Comparison of ENCODE assay signal across 11 cellular contexts in the genomic region with DNA sequence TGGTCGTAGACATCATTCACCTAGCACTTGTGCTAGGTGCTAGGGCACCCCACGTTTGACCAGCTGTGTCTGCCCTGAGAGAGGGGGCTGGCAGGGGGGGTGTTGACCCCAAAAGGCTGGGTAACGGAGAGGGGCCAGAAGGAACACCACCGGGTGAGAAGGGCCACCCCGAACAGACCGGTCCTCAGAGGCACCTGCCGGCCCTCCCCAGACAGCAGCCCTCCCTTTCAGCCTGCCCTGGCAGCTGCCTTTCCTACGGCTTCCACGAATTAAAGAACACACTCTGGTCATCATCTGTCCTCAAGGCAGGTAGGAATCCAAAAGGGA. TPM values are rescaled to one million over a fixed set of nuclear protein-coding genes. Genes with fewer than 3 reads are reported as not detected.
DNase-seq lines count a peak whose midpoint lies in the region; ATAC-seq and TF ChIP-seq lines count a peak whose summit lies in the region.
"Had no signal": no experiment of that assay in that cellular context is flagged by ENCODE, and none has a peak within 500 bp of the region (broad histone marks: within the 10 kb centered on the region; RNA-seq: fewer than 3 reads in every experiment).

No MANE protein-coding gene starts in this region.

- H3K36me3 ChIP-seq in HCT116 (ENCODE audit: control insufficient read depth in 1 of 2, insufficient read depth in 2 of 2, low read length in 2 of 2), result no peaks in the 10 kb centered on the region
- no peaks in the 10 kb centered on the region for H3K36me3 ChIP-seq in iPS-20b (ENCODE audit: insufficient read depth, low read depth, low read length)
- H3K36me3 ChIP-seq in smooth muscle cell (ENCODE audit: low read depth), result no peaks in the 10 kb centered on the region
- no peaks in the 10 kb centered on the region for H3K36me3 ChIP-seq in ovary

- no peak overlapping the region; the same call in 1 of the 2 replicates for H3K27ac ChIP-seq in HCT116 (ENCODE audit: low read depth, low read length)
- H3K27ac ChIP-seq in iPS-20b (ENCODE audit: low read length), result no peak overlapping the region
- H3K27ac ChIP-seq in smooth muscle cell (ENCODE audit: low read depth), result no peak overlapping the region
- H3K27ac ChIP-seq in ovary, result no peak overlapping the region

- no peaks in the 10 kb centered on the region for H3K9me2 ChIP-seq in HCT116 (ENCODE audit: insufficient read depth)

- H3K4me1 ChIP-seq in HCT116 (ENCODE audit: control insufficient read depth in 1 of 2, insufficient read depth in 2 of 2, low read length in 2 of 2) (peaks cover 9 to 18% of the 10 kb centered on the region in 2 experiments; a peak in 3 of 4 replicates), iPS-20b (ENCODE audit: insufficient read depth, low read length) (peaks cover 3% of the 10 kb centered on the region; the same call in 1 of the 2 replicates), smooth muscle cell (ENCODE audit: low read depth) (peaks cover 28% of the 10 kb centered on the region), ovary (ENCODE audit: insufficient read depth) (peaks cover 4% of the 10 kb centered on the region)

- H3K79me2 ChIP-seq in HCT116 (ENCODE audit: insufficient read depth, low read length), result no peaks in the 10 kb centered on the region
- no peaks in the 10 kb centered on the region for H3K79me2 ChIP-seq in smooth muscle cell (ENCODE audit: low read depth)

- TF ChIP-seq POLR2A in HCT116 (IDR thresholded peaks at IDR 0.05; ENCODE audit: borderline replicate concordance, extremely low read depth, insufficient read depth, insufficient read length) (no peak), ovary (IDR thresholded peaks at IDR 0.05) (no peak)

- WGBS in smooth muscle cell (ENCODE audit: low lambda C conversion rate), result 12% methylated on average over 8 of the region's 9 CpGs
- 24 to 47% (median 33%) methylated on average over 9 of the region's 9 CpGs for WGBS in ovary, 3 donors

- no peak for TF ChIP-seq RAD21 in HCT116 (IDR thresholded peaks at IDR 0.05; ENCODE audit: low read depth)

- TF ChIP-seq CTCF in HCT116 (IDR thresholded peaks at IDR 0.05 in 2 of 3, conservative IDR thresholded peaks at IDR 0.05 in 1 of 3; ENCODE audit: borderline replicate concordance in 1 of 3, insufficient read depth in 1 of 3, low read depth in 2 of 3, low read length in 2 of 3) (no peak), astrocyte of the spinal cord (IDR thresholded peaks at IDR 0.05; ENCODE audit: low read depth, low read length) (no peak), smooth muscle cell (IDR thresholded peaks at IDR 0.05; ENCODE audit: borderline replicate concordance, insufficient read depth, poor library complexity, severe bottlenecking) (no peak), ovary (IDR thresholded peaks at IDR 0.05) (no peak), GM10248 (IDR thresholded peaks at IDR 0.05; ENCODE audit: control extremely low read depth, extremely low read depth, low read depth, missing control alignments) (no peak)

- H3K27me3 ChIP-seq in HCT116 (ENCODE audit: insufficient read depth, low read length) (no peaks in the 10 kb centered on the region), iPS-20b (ENCODE audit: insufficient read depth, low read length) (peaks cover 96% of the 10 kb centered on the region), smooth muscle cell (ENCODE audit: low read depth) (peaks cover 75% of the 10 kb centered on the region), ovary (no peaks in the 10 kb centered on the region)

- H3K4me3 ChIP-seq in HCT116 (replicated peaks in 1 of 2; ENCODE audit: low read depth in 1 of 2, low read length in 2 of 2) (peak overlapping the region; percentile 54 to 67), astrocyte of the spinal cord (ENCODE audit: low read depth, low read length) (peak overlapping the region; percentile 35), iPS-20b (ENCODE audit: low read length) (peak overlapping the region; percentile 63), smooth muscle cell (peak overlapping the region; percentile 57), ovary (no peak overlapping the region)

- RAD21 ChIA-PET in HCT116 (lab: Charles Lee; ENCODE audit: low non-redundant PET in 1 of 2, low total read pairs in 2 of 2, uncharacterized antibody in 2 of 2, unreplicated experiment in 2 of 2), result interaction anchor here (1.0 to 1.4 kb wide), 3 partner anchors 18 to 66 kb away, joined by 3 read pairs; no protein-coding TSS in a partner anchor

- H3K9me3 ChIP-seq in HCT116 (ENCODE audit: control insufficient read depth in 1 of 2, insufficient read depth in 1 of 2, low read depth in 1 of 2, low read length in 2 of 2) (no peaks in the 10 kb centered on the region), iPS-20b (ENCODE audit: insufficient read depth, low read depth, low read length) (no peaks in the 10 kb centered on the region; the same call in 1 of the 2 replicates), smooth muscle cell (replicated peaks; ENCODE audit: low read depth) (no peaks in the 10 kb centered on the region), ovary (no peaks in the 10 kb centered on the region)

- H3K4me2 ChIP-seq in HCT116 (ENCODE audit: low read length) (peak overlapping the region; percentile 97), smooth muscle cell (peak overlapping the region; percentile 99)

- BruUV-seq in HCT116 (replicated peaks; lab: Mats Ljungman, UMichigan), result no TSS peak

- 0 out of 2 replicates have a peak overlapping the region, but pooled peaks have one; percentile 44 for H3K9ac ChIP-seq in HCT116 (ENCODE audit: low read length)
- no peak overlapping the region for H3K9ac ChIP-seq in iPS-20b (ENCODE audit: low read depth, low read length)
- no peak overlapping the region for H3K9ac ChIP-seq in smooth muscle cell (ENCODE audit: low read depth)

- H4K20me1 ChIP-seq in HCT116 (ENCODE audit: insufficient read depth) (no peaks in the 10 kb centered on the region), smooth muscle cell (ENCODE audit: low read depth) (no peaks in the 10 kb centered on the region)

- no peak for ATAC-seq in HCT116

- DNase-seq in HCT116 (ENCODE audit: low read depth, low spot score) (no peak), astrocyte of the spinal cord (ENCODE audit: low read depth, low spot score) (no peak), smooth muscle cell (lab: John Stamatoyannopoulos, UW; ENCODE audit: unreplicated experiment) (no peak), T-helper 2 cell (no peak), ovary (no peak), OCI-M1 (lab: John Stamatoyannopoulos, UW) (no peak), GM10248 (ENCODE audit: extremely low spot score) (no peak)
- DNase-seq: activated naive CD4-positive, alpha-beta T cell treated with Interleukin-2 at 50 U/mL for 16 hours; NCI-H1694 treated with DMSO at 0.1 percent for 48 hours had no signal

- intact Hi-C loops in HCT116 (cut with micrococcal nuclease) (no loop called here), ovary (cut with DNase I) (no loop called here)

- H3F3A ChIP-seq in smooth muscle cell (ENCODE audit: low read depth), result no peaks in the 10 kb centered on the region

- in situ Hi-C loops in astrocyte of the spinal cord (cut with HindIII; ENCODE audit: low sequenced_read_pairs), result no loop called here

- POLR2A ChIA-PET in HCT116 (lab: Charles Lee) (interaction anchor here (0.7 kb wide), 1 partner anchor 66 kb away, joined by 3 read pairs; no protein-coding TSS in a partner anchor), GM10248 (lab: Yijun Ruan, JAX) (no interaction called here)

- CTCF ChIA-PET in HCT116 (lab: Charles Lee), result interaction anchor here (1.0 to 3.9 kb wide), 5 partner anchors 11 to 67 kb away, joined by 3 to 22 read pairs (median 5); no protein-coding TSS in a partner anchor
- CTCF ChIA-PET in GM10248 (lab: Yijun Ruan, JAX), result interaction anchor here (1.1 to 7.8 kb wide), 3 partner anchors 29 to 66 kb away, joined by 5 to 89 read pairs (median 6); no protein-coding TSS in a partner anchor

- no peak for TF ChIP-seq EP300 in ovary (IDR thresholded peaks at IDR 0.05)

- H2AFZ ChIP-seq in HCT116 (ENCODE audit: low read depth, low read length, poor library complexity, severe bottlenecking), result peak overlapping the region; percentile 67
- peak overlapping the region; percentile 87 for H2AFZ ChIP-seq in smooth muscle cell (ENCODE audit: low read depth)

TF ChIP-seq in HCT116, 20 proteins besides CTCF, POLR2A, EP300 and RAD21 (continues in another document):
- TF ChIP-seq ELF1 (IDR thresholded peaks at IDR 0.05; ENCODE audit: borderline replicate concordance, low read depth) (no peak), ZFX (IDR thresholded peaks at IDR 0.05) (no peak), ZNF274 (IDR thresholded peaks at IDR 0.05; ENCODE audit: low read depth, low read length) (no peak)

RNA-seq across cellular contexts. Expression of a gene that starts 1.0 kb away (rescaled TPM):
- total RNA-seq in HCT116 (2021; ENCODE audit: unreplicated experiment) (0.17 TPM), smooth muscle cell (not detected in 2 replicates), ovary (1 to 10 TPM in 5 of 7 donors, under 1 TPM in 2; 0.72 to 2.8 (median 2.0) TPM)
- polyA plus RNA-seq in HCT116 (2012), result 0.62 and 0.65 TPM in 2 replicates
- polyA plus RNA-seq in smooth muscle cell (0.05 and 0.11 TPM in 2 replicates), ovary (1 to 10 TPM in 1 of 2 donors, under 1 TPM in 1; 0.42 to 3.7 TPM)
- total RNA-seq: T-helper 2 cell treated with Interferon-gamma antibody and Interleukin-4, amounts not matched to agents 100 ng/mL and 5 ng/mL, for 36 hours had no signal

RNA-seq across cellular contexts. Expression of a gene that starts 23.1 kb away (rescaled TPM):
- total RNA-seq in HCT116 (2021; ENCODE audit: unreplicated experiment) (0.15 TPM), smooth muscle cell (0.99 TPM in 1 of 2 replicates, not detected in the other), ovary (under 1 TPM in 1 of 7 donors, not detected in 6; 0.48 TPM)
- 0.05 and 0.17 TPM in 2 replicates for polyA plus RNA-seq in HCT116 (2012)
- polyA plus RNA-seq in smooth muscle cell (0.35 TPM in 1 of 2 replicates, not detected in the other), ovary (not detected)
- total RNA-seq: T-helper 2 cell treated with Interferon-gamma antibody and Interleukin-4, amounts not matched to agents 100 ng/mL and 5 ng/mL, for 36 hours had no signal

RNA-seq across cellular contexts. Expression of a gene that starts 52.5 kb away (rescaled TPM):
- total RNA-seq in HCT116 (2021; ENCODE audit: unreplicated experiment), result 0.15 TPM
- polyA plus RNA-seq in HCT116 (2012), result 0.05 and 0.09 TPM in 2 replicates
- 0.81 and 1.0 TPM in 2 replicates for total RNA-seq in smooth muscle cell
- 0.38 and 0.69 TPM in 2 replicates for polyA plus RNA-seq in smooth muscle cell
- 1 to 10 TPM in 1 of 7 donors, under 1 TPM in 2, not detected in 4; 0.26 to 1.5 (median 0.37) TPM for total RNA-seq in ovary
- under 1 TPM in 1 of 2 donors, not detected in 1; 0.02 TPM for polyA plus RNA-seq in ovary
- total RNA-seq: T-helper 2 cell treated with Interferon-gamma antibody and Interleukin-4, amounts not matched to agents 100 ng/mL and 5 ng/mL, for 36 hours had no signal
